9 cellular contexts compared by ENCODE assay signal in genomic region chr12:48980953-48981756, GRCh38. TPM values are rescaled to one million over a fixed set of nuclear protein-coding genes. Genes with fewer than 3 reads are reported as not detected.
DNase-seq lines count a peak whose midpoint lies in the region; ATAC-seq lines count a peak whose summit lies in the region.
"Had no signal": no experiment of that assay in that cellular context is flagged by ENCODE, and none has a peak within 500 bp of the region (broad histone marks: within the 10 kb centered on the region; RNA-seq: fewer than 3 reads in every experiment).

No MANE protein-coding gene starts in this region.

- no peak for ATAC-seq in stimulated activated naive B cell treated with anti-CD40 and anti-IgM and Interleukin-4, amounts not matched to agents 10 μg/mL and 1 μg/mL and 100 μg/mL, for 72 hours (replicated peaks)

- no peaks in the 10 kb centered on the region for H3K36me3 Mint-ChIP-seq in activated naive CD4-positive, alpha-beta T cell treated with anti-CD3 and anti-CD28 coated beads for 36 hours (ENCODE audit: low read depth)
- H3K36me3 Mint-ChIP-seq in stimulated activated naive B cell treated with anti-CD40 and anti-IgM and Interleukin-4, amounts not matched to agents 10 μg/mL and 1 μg/mL and 100 μg/mL, for 72 hours = peaks cover 0 to 11% of the 10 kb centered on the region in 2 donors

- peaks cover 42% of the 10 kb centered on the region for H3K4me1 Mint-ChIP-seq in activated naive CD4-positive, alpha-beta T cell treated with anti-CD3 and anti-CD28 coated beads for 36 hours (ENCODE audit: low read depth)
- H3K4me1 Mint-ChIP-seq in stimulated activated naive B cell treated with anti-CD40 and anti-IgM and Interleukin-4, amounts not matched to agents 10 μg/mL and 1 μg/mL and 100 μg/mL, for 72 hours = peaks cover 55 to 68% of the 10 kb centered on the region in 2 donors

- CTCF ChIA-PET in activated naive CD4-positive, alpha-beta T cell treated with anti-CD3 and anti-CD28 coated beads for 36 hours (lab: Charles Lee) = interaction anchor here (0.6 to 13.9 kb wide), 6 partner anchors 13 to 128 kb away, joined by 3 to 223 read pairs (median 10); partner anchors contain the start of genes DDN and DDX23

- peaks cover 11% of the 10 kb centered on the region; the same call in 1 of the 2 replicates for H3K9me3 ChIP-seq in iPS-20b (ENCODE audit: insufficient read depth, low read depth, low read length)
- H3K9me3 ChIP-seq: adrenal gland had no signal

- DNase-seq in ACHN (peak; percentile 40), HuH-7 (ENCODE audit: low spot score) (peak; percentile 78), NCI-H2196 (lab: John Stamatoyannopoulos, UW; ENCODE audit: unreplicated experiment) (no peak), NCI-H524 treated with DMSO at 0.1 percent for 48 hours (lab: John Stamatoyannopoulos, UW) (no peak), SHP77 (lab: John Stamatoyannopoulos, UW) (no peak)
- peak; percentile 45 for DNase-seq in activated naive CD4-positive, alpha-beta T cell treated with anti-CD3 and anti-CD28 coated beads for 36 hours
- no peak for DNase-seq in stimulated activated naive B cell treated with anti-CD40 and anti-IgM and Interleukin-4, amounts not matched to agents 10 μg/mL and 1 μg/mL and 100 μg/mL, for 72 hours

- H3K4me3 ChIP-seq in iPS-20b (ENCODE audit: low read length) = peak overlapping the region; percentile 59

- H3K27me3 ChIP-seq in iPS-20b (ENCODE audit: insufficient read depth, low read length) = peaks cover 99% of the 10 kb centered on the region

- no peak overlapping the region for H3K27ac ChIP-seq in iPS-20b (ENCODE audit: low read length)
- H3K27ac ChIP-seq: adrenal gland had no signal

- H3K4me1 ChIP-seq in iPS-20b (ENCODE audit: insufficient read depth, low read length) = peaks cover 5% of the 10 kb centered on the region; the same call in 1 of the 2 replicates

- H3K27ac Mint-ChIP-seq in activated naive CD4-positive, alpha-beta T cell treated with anti-CD3 and anti-CD28 coated beads for 36 hours = peak overlapping the region; percentile 13
- H3K27ac Mint-ChIP-seq in stimulated activated naive B cell treated with anti-CD40 and anti-IgM and Interleukin-4, amounts not matched to agents 10 μg/mL and 1 μg/mL and 100 μg/mL, for 72 hours = peak overlapping the region; percentile 97

- no peak overlapping the region for H3K9ac ChIP-seq in iPS-20b (ENCODE audit: low read depth, low read length)

- in situ Hi-C loops in ACHN (cut with HindIII; ENCODE audit: low pct_ligation_motif_present, low pct_unique_long_range_greater_than_20kb, low sequenced_read_pairs) = no loop called here

- H3K9me3 Mint-ChIP-seq in activated naive CD4-positive, alpha-beta T cell treated with anti-CD3 and anti-CD28 coated beads for 36 hours = no peaks in the 10 kb centered on the region
- H3K9me3 Mint-ChIP-seq in stimulated activated naive B cell treated with anti-CD40 and anti-IgM and Interleukin-4, amounts not matched to agents 10 μg/mL and 1 μg/mL and 100 μg/mL, for 72 hours = peaks cover 0 to 4% of the 10 kb centered on the region in 2 donors

- H3K4me3 Mint-ChIP-seq in activated naive CD4-positive, alpha-beta T cell treated with anti-CD3 and anti-CD28 coated beads for 36 hours = peak overlapping the region; percentile 62
- H3K4me3 Mint-ChIP-seq in stimulated activated naive B cell treated with anti-CD40 and anti-IgM and Interleukin-4, amounts not matched to agents 10 μg/mL and 1 μg/mL and 100 μg/mL, for 72 hours = peak overlapping the region; percentile 69 to 78

- no peaks in the 10 kb centered on the region for H3K36me3 ChIP-seq in iPS-20b (ENCODE audit: insufficient read depth, low read depth, low read length)
- H3K36me3 ChIP-seq: adrenal gland had no signal

- intact Hi-C loops in activated naive CD4-positive, alpha-beta T cell treated with anti-CD3 and anti-CD28 coated beads for 36 hours (cut with micrococcal nuclease) = loop anchor here (1.0 kb wide), 1 partner anchor 14 kb away; no protein-coding TSS in a partner anchor

- peaks cover 54% of the 10 kb centered on the region for H3K27me3 Mint-ChIP-seq in activated naive CD4-positive, alpha-beta T cell treated with anti-CD3 and anti-CD28 coated beads for 36 hours (ENCODE audit: low read depth)
- H3K27me3 Mint-ChIP-seq in stimulated activated naive B cell treated with anti-CD40 and anti-IgM and Interleukin-4, amounts not matched to agents 10 μg/mL and 1 μg/mL and 100 μg/mL, for 72 hours = peaks cover 71 to 76% of the 10 kb centered on the region in 2 donors

RNA-seq across cellular contexts. Expression of gene WNT1, which starts 3.0 kb away (rescaled TPM):
- total RNA-seq in activated naive CD4-positive, alpha-beta T cell treated with anti-CD3 and anti-CD28 coated beads for 36 hours = not detected
- total RNA-seq: adrenal gland had no signal

RNA-seq across cellular contexts. Expression of gene WNT10B, which starts 9.6 kb away (rescaled TPM):
- total RNA-seq in activated naive CD4-positive, alpha-beta T cell treated with anti-CD3 and anti-CD28 coated beads for 36 hours = not detected

RNA-seq across cellular contexts. Expression of gene DDN, which starts 18.0 kb away (rescaled TPM):
- total RNA-seq in activated naive CD4-positive, alpha-beta T cell treated with anti-CD3 and anti-CD28 coated beads for 36 hours = under 1 TPM; 0.20 to 0.21 TPM

RNA-seq across cellular contexts. Expression of gene ARF3, which starts 23.9 kb away (rescaled TPM):
- 10 to 100 TPM; 84.4 to 87.3 TPM for total RNA-seq in activated naive CD4-positive, alpha-beta T cell treated with anti-CD3 and anti-CD28 coated beads for 36 hours

RNA-seq across cellular contexts. Expression of gene PRKAG1, which starts 37.4 kb away (rescaled TPM):
- 10 to 100 TPM; 49.4 to 50.9 TPM for total RNA-seq in activated naive CD4-positive, alpha-beta T cell treated with anti-CD3 and anti-CD28 coated beads for 36 hours

Comparison
In these comparisons a context has a peak if more than half of its experiments do, and no peak if none do; other contexts are left out.
1. DNase-seq: peak in ACHN (single experiment), HuH-7 (single experiment) and activated naive CD4-positive, alpha-beta T cell treated with anti-CD3 and anti-CD28 coated beads for 36 hours (single experiment); none in stimulated activated naive B cell treated with anti-CD40 and anti-IgM and Interleukin-4, amounts not matched to agents 10 μg/mL and 1 μg/mL and 100 μg/mL, for 72 hours (single experiment), NCI-H2196 (single experiment), NCI-H524 treated with DMSO at 0.1 percent for 48 hours (single experiment) and SHP77 (0 of 2).